ENCODE assay signal across 8 cellular contexts in genomic region chr1:94095744-94096469, GRCh38. TPM values are rescaled to one million over a fixed set of nuclear protein-coding genes. Genes with fewer than 3 reads are reported as not detected.
DNase-seq lines count a peak whose midpoint lies in the region; ATAC-seq and TF ChIP-seq lines count a peak whose summit lies in the region.

No MANE protein-coding gene starts in this region.

- peak; percentile 10 for ATAC-seq in mucosa of descending colon
- ATAC-seq in thoracic aorta (ENCODE audit: insufficient number of reproducible peaks, low FRiP score, low read depth), result no peak
- no peak for ATAC-seq in HG03520 (IDR thresholded peaks at IDR 0.05; ENCODE audit: unreplicated experiment)
- ATAC-seq in GM21515 (IDR thresholded peaks at IDR 0.05; ENCODE audit: unreplicated experiment), result no peak

- no peak for TF ChIP-seq POLR2A in esophagus squamous epithelium (IDR thresholded peaks at IDR 0.05)

- H3K27ac ChIP-seq in esophagus squamous epithelium (peak overlapping the region; percentile 33 to 91 (median 84)), thoracic aorta (peak overlapping the region; percentile 69 to 72)

- no peaks in the 10 kb centered on the region for H3K27me3 ChIP-seq in MG63
- H3K27me3 ChIP-seq in esophagus squamous epithelium, result peaks cover 0 to 1% (median 0%) of the 10 kb centered on the region in 4 donors
- H3K27me3 ChIP-seq in thoracic aorta (replicated peaks; ENCODE audit: insufficient read depth), result no peaks in the 10 kb centered on the region

- intact Hi-C loops in esophagus squamous epithelium (cut with DNase I) (no loop called here), mucosa of descending colon (cut with DNase I, micrococcal nuclease) (no loop called here)

- no peaks in the 10 kb centered on the region for H3K9me3 ChIP-seq in MG63
- no peaks in the 10 kb centered on the region for H3K9me3 ChIP-seq in esophagus squamous epithelium
- no peaks in the 10 kb centered on the region for H3K9me3 ChIP-seq in mucosa of descending colon
- no peaks in the 10 kb centered on the region for H3K9me3 ChIP-seq in thoracic aorta

- DNase-seq in MG63, result peak; percentile 28
- DNase-seq in esophagus squamous epithelium (lab: John Stamatoyannopoulos, UW), result no peak
- no peak for DNase-seq in mucosa of descending colon
- DNase-seq in thoracic aorta (ENCODE audit: low spot score), result peak; percentile 16
- no peak for DNase-seq in RPMI8226
- DNase-seq in stimulated activated CD4-positive, alpha-beta T cell treated with anti-CD3 and anti-CD28 coated beads, Interleukin-15, amount 100 ng/mL, for 24 hours, result no peak

- no peak for TF ChIP-seq CTCF in esophagus squamous epithelium (IDR thresholded peaks at IDR 0.05)
- TF ChIP-seq CTCF in mucosa of descending colon (IDR thresholded peaks at IDR 0.05), result no peak
- no peak for TF ChIP-seq CTCF in thoracic aorta (IDR thresholded peaks at IDR 0.05)

- peaks cover 0 to 61% (median 31%) of the 10 kb centered on the region in 3 donors for H3K4me1 ChIP-seq in esophagus squamous epithelium
- H3K4me1 ChIP-seq in mucosa of descending colon (ENCODE audit: low read depth), result peaks cover 5% of the 10 kb centered on the region
- peaks cover 21 to 50% of the 10 kb centered on the region in 2 donors for H3K4me1 ChIP-seq in thoracic aorta (ENCODE audit: control insufficient read depth in 1 of 2, low read depth in 2 of 2)

- 67 to 91% methylated on average over 10 of the region's 14 CpGs for WGBS in esophagus squamous epithelium, 2 donors

- H3K36me3 ChIP-seq in MG63, result no peaks in the 10 kb centered on the region
- H3K36me3 ChIP-seq in esophagus squamous epithelium, result no peaks in the 10 kb centered on the region
- no peaks in the 10 kb centered on the region for H3K36me3 ChIP-seq in mucosa of descending colon (ENCODE audit: low read depth)
- no peaks in the 10 kb centered on the region for H3K36me3 ChIP-seq in thoracic aorta

- H3K4me3 ChIP-seq in MG63, result no peak overlapping the region
- H3K4me3 ChIP-seq in esophagus squamous epithelium, result no peak overlapping the region
- no peak overlapping the region for H3K4me3 ChIP-seq in mucosa of descending colon
- peak overlapping the region; percentile 38 for H3K4me3 ChIP-seq in thoracic aorta

RNA-seq across cellular contexts. Expression of gene ABCA4, which starts 25.0 kb away (rescaled TPM):
- 1.7 and 4.8 TPM in 2 replicates for total RNA-seq in MG63 (2014; rRNA removed; shearing (Covaris generic); ENCODE audit: low replicate concordance)
- total RNA-seq in esophagus squamous epithelium (under 1 TPM in 2 of 4 donors, not detected in 2; 0.18 to 0.57 TPM), mucosa of descending colon (1 to 10 TPM in 1 of 3 donors, under 1 TPM in 1, not detected in 1; 0.34 to 1.0 TPM), thoracic aorta (1 to 10 TPM; 2.0 to 3.7 TPM)

Comparison
In these comparisons a context has a peak if more than half of its experiments do, and no peak if none do; other contexts are left out.
1. DNase-seq: peak in MG63 (single experiment) and thoracic aorta (single experiment); none in esophagus squamous epithelium (single experiment), mucosa of descending colon (0 of 3), RPMI8226 (single experiment) and stimulated activated CD4-positive, alpha-beta T cell treated with anti-CD3 and anti-CD28 coated beads, Interleukin-15, amount 100 ng/mL, for 24 hours (single experiment).